7 cellular contexts compared by ENCODE assay signal in the genomic region with DNA sequence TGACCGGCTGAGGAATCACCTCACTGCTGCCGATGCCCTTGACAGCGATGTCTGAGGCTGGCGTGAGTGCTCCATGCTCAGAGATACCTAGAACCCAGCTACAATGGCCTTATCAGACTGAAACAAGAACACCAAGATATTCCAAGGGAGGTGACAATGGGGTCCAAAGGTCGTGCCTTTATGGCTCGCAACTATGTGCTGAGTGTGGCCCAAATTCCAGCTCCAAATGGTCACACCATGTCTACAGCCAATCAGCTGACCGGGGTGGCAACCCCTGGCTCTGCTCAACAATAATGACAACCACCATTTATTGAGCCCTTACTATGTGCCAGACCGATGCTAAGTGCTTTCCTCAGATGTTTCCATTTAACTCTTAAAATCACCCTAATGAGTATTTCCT. TPM values are rescaled to one million over a fixed set of nuclear protein-coding genes. Genes with fewer than 3 reads are reported as not detected.
A peak's percentile ranks its signal among the peaks of the same experiment; 100 is the strongest.
DNase-seq lines count a peak whose midpoint lies in the region; ATAC-seq and TF ChIP-seq lines count a peak whose summit lies in the region.
"Not testable (repeated sequence)": the region's sequence is repeated elsewhere in the genome, so short reads cannot be mapped to it uniquely, and the experiment has no call there.

No MANE protein-coding gene starts in this region.

- not testable (repeated sequence) for TF ChIP-seq POLR2A in transverse colon (IDR thresholded peaks at IDR 0.05)

- H2BK5ac ChIP-seq in neuronal stem cell (ENCODE audit: low read length), result not testable (repeated sequence)

- CTCF ChIA-PET in MCF 10A (lab: Yijun Ruan, JAX), result interaction anchor here (0.6 kb wide), 1 partner anchor 163 kb away, joined by 3 read pairs; no protein-coding TSS in a partner anchor

- not testable (repeated sequence) for TF ChIP-seq CTCF in MCF 10A (IDR thresholded peaks at IDR 0.05; ENCODE audit: unreplicated experiment); mucosa of descending colon (IDR thresholded peaks at IDR 0.05); transverse colon (IDR thresholded peaks at IDR 0.05)

- not testable (repeated sequence) for H3K18ac ChIP-seq in neuronal stem cell (ENCODE audit: low read length)

- not testable (repeated sequence) for BruUV-seq in MCF 10A (replicated peaks; lab: Mats Ljungman, UMichigan)

- not testable (repeated sequence) for H3K9me3 ChIP-seq in iPS-20b (ENCODE audit: insufficient read depth, low read depth, low read length); mucosa of descending colon; neuronal stem cell (replicated peaks in 1 of 2; ENCODE audit: control insufficient read depth in 2 of 2, insufficient read depth in 1 of 2, low read depth in 1 of 2, low read length in 2 of 2); transverse colon

- WGBS in neuronal stem cell (ENCODE audit: extremely low coverage in 2 of 2, insufficient read length in 2 of 2, insufficient replicate concordance in 1 of 2), 2 donors, result no CpG with 5 or more reads among the region's 8 CpGs
- 68% methylated on average over 8 of the region's 8 CpGs; no CpG with 5 or more reads in 1 of the 2 donors for WGBS in transverse colon (ENCODE audit: low coverage in 1 of 2), 2 donors

- H3K9me3 Mint-ChIP-seq in MCF 10A (ENCODE audit: unreplicated experiment), result not testable (repeated sequence)

- H3K4me3 Mint-ChIP-seq in MCF 10A (ENCODE audit: unreplicated experiment), result not testable (repeated sequence)

- H4K8ac ChIP-seq in neuronal stem cell (ENCODE audit: low read depth, low read length), result not testable (repeated sequence)

- H3K14ac ChIP-seq in neuronal stem cell (ENCODE audit: low read length), result not testable (repeated sequence)

- POLR2A ChIA-PET in MCF 10A (lab: Yijun Ruan, JAX), result not testable (repeated sequence)

- DNase-seq in LoVo (ENCODE audit: low spot score) (peak; percentile 56), mucosa of descending colon (peak; percentile 57 to 81 (median 62)), transverse colon (peak; percentile 78)
- not testable (repeated sequence) for DNase-seq in MCF 10A (ENCODE audit: unreplicated experiment); epithelial cell of prostate (ENCODE audit: low read depth, low spot score); neuronal stem cell (ENCODE audit: low spot score)

- H3K4ac ChIP-seq in neuronal stem cell (ENCODE audit: low read length), result not testable (repeated sequence)

- not testable (repeated sequence) for H2BK15ac ChIP-seq in neuronal stem cell (ENCODE audit: low read length)

- not testable (repeated sequence) for H3K4me3 ChIP-seq in iPS-20b (ENCODE audit: low read length); mucosa of descending colon; neuronal stem cell (ENCODE audit: low read length in 2 of 2); transverse colon

- not testable (repeated sequence) for H3K27me3 ChIP-seq in iPS-20b (ENCODE audit: insufficient read depth, low read length); neuronal stem cell (ENCODE audit: control insufficient read depth in 3 of 3, insufficient read depth in 3 of 3, low read depth in 1 of 3, low read length in 3 of 3); transverse colon

- H3K79me1 ChIP-seq in neuronal stem cell (ENCODE audit: low read depth, low read length), result not testable (repeated sequence)

- in situ Hi-C loops in transverse colon (cut with MboI; ENCODE audit: low pct_ligation_motif_present in 1 of 4, low pct_unique_long_range_greater_than_20kb in 1 of 4, low sequenced_read_pairs in 3 of 4), result not testable (repeated sequence)

- peaks cover 25% of the 10 kb centered on the region for H3K4me1 Mint-ChIP-seq in MCF 10A (ENCODE audit: insufficient read depth, unreplicated experiment)

- TF ChIP-seq EP300 in transverse colon (IDR thresholded peaks at IDR 0.05; ENCODE audit: low read depth), result not testable (repeated sequence)

- H2BK120ac ChIP-seq in neuronal stem cell (ENCODE audit: low read depth, low read length), result not testable (repeated sequence)

- H3K27me3 Mint-ChIP-seq in MCF 10A (ENCODE audit: insufficient read depth, unreplicated experiment), result not testable (repeated sequence)

- H3K9ac ChIP-seq in iPS-20b (ENCODE audit: low read depth, low read length) (peak overlapping the region; percentile 13; the same call in 1 of the 2 replicates), neuronal stem cell (ENCODE audit: low read depth, low read length, poor library complexity) (peak overlapping the region; percentile 34)

- peak overlapping the region; percentile 32 for H3K27ac Mint-ChIP-seq in MCF 10A (ENCODE audit: low read depth, unreplicated experiment)

- H3K4me1 ChIP-seq in iPS-20b (ENCODE audit: insufficient read depth, low read length) (peaks cover 22% of the 10 kb centered on the region), neuronal stem cell (ENCODE audit: control insufficient read depth in 2 of 2, insufficient read depth in 1 of 2, low read depth in 1 of 2, low read length in 2 of 2) (peaks cover 16 to 25% of the 10 kb centered on the region in 2 donors), transverse colon (peaks cover 5 to 29% (median 14%) of the 10 kb centered on the region in 4 donors)
- H3K4me1 ChIP-seq in mucosa of descending colon (ENCODE audit: low read depth), result not testable (repeated sequence)

- peak overlapping the region; percentile 57 for H3K27ac ChIP-seq in epithelial cell of prostate
- H3K27ac ChIP-seq in iPS-20b (ENCODE audit: low read length); neuronal stem cell (replicated peaks; ENCODE audit: low read length): not testable (repeated sequence)
- peak overlapping the region; percentile 36 to 54 (median 48) for H3K27ac ChIP-seq in transverse colon

- not testable (repeated sequence) for H3K36me3 ChIP-seq in iPS-20b (ENCODE audit: insufficient read depth, low read depth, low read length); mucosa of descending colon (ENCODE audit: low read depth); neuronal stem cell (replicated peaks in 1 of 2; ENCODE audit: control insufficient read depth in 2 of 2, insufficient read depth in 2 of 2, low read length in 2 of 2); transverse colon

- not testable (repeated sequence) for H3K23ac ChIP-seq in neuronal stem cell (ENCODE audit: low read depth, low read length, poor library complexity)

- H4K91ac ChIP-seq in neuronal stem cell (ENCODE audit: low read depth, low read length, poor library complexity), result not testable (repeated sequence)

- not testable (repeated sequence) for H2AFZ ChIP-seq in neuronal stem cell (ENCODE audit: low read length)

- H2BK12ac ChIP-seq in neuronal stem cell (ENCODE audit: low read length), result not testable (repeated sequence)

- intact Hi-C loops in MCF 10A (cut with micrococcal nuclease); mucosa of descending colon (cut with DNase I, micrococcal nuclease); transverse colon (cut with DNase I; ENCODE audit: low total_unique reads): not testable (repeated sequence)

- H3K4me2 ChIP-seq in neuronal stem cell (ENCODE audit: insufficient read depth, low read length, poor library complexity, severe bottlenecking), result not testable (repeated sequence)

- H2AK5ac ChIP-seq in neuronal stem cell (ENCODE audit: low read depth, low read length), result not testable (repeated sequence)

- peak; percentile 43 for ATAC-seq in mucosa of descending colon

- not testable (repeated sequence) for H3K36me3 Mint-ChIP-seq in MCF 10A (ENCODE audit: insufficient read depth, unreplicated experiment)

RNA-seq across cellular contexts. Expression of a gene that starts 20.3 kb away (rescaled TPM):
- total RNA-seq in MCF 10A (2022) (3.5 and 4.6 TPM in 2 replicates), mucosa of descending colon (10 to 100 TPM; 20.9 to 35.4 (median 27.4) TPM), transverse colon (10 to 100 TPM; 36.7 to 75.8 (median 56.9) TPM)
- polyA plus RNA-seq in neuronal stem cell (2013, experiment 1 of 2), result 12.7 TPM
- polyA plus RNA-seq in neuronal stem cell (2013, experiment 2 of 2), result 13.8 TPM
